Comparison of ENCODE assay signal across 8 cellular contexts in genomic region chr1:201480231-201481003, GRCh38.
DNase-seq lines count a peak whose midpoint lies in the region; ATAC-seq and TF ChIP-seq lines count a peak whose summit lies in the region.

No MANE protein-coding gene starts in this region.

- POLR2A ChIA-PET in HEK293T (lab: Yijun Ruan, JAX), result interaction anchor here (0.6 to 1.2 kb wide), 4 partner anchors 12 to 33 kb away, joined by 3 to 4 read pairs (median 4); partner anchors contain the start of gene PHLDA3

- no peaks in the 10 kb centered on the region for H3K27me3 ChIP-seq in brain microvascular endothelial cell (replicated peaks)

- H3K27ac ChIP-seq in brain microvascular endothelial cell, result peak overlapping the region; percentile 4

- ATAC-seq in HG03039 (IDR thresholded peaks at IDR 0.05; ENCODE audit: unreplicated experiment), result no peak

- CTCF ChIA-PET in HEK293T (lab: Yijun Ruan, JAX), result interaction anchor here (0.5 to 4.8 kb wide), 12 partner anchors 10 to 248 kb away, joined by 3 to 135 read pairs (median 6); no protein-coding TSS in a partner anchor

- in situ Hi-C loops in brain microvascular endothelial cell (cut with HindIII; ENCODE audit: low pct_ligation_motif_present, low sequenced_read_pairs), result no loop called here

- H3K36me3 ChIP-seq in brain microvascular endothelial cell (replicated peaks), result peaks cover 31% of the 10 kb centered on the region

- DNase-seq in GM03348 (ENCODE audit: low spot score), result peak; percentile 74
- peak; percentile 83 for DNase-seq in HEK293T (ENCODE audit: extremely low spot score)
- DNase-seq in NCI-H1105 treated with DMSO at 0.1 percent for 48 hours (lab: John Stamatoyannopoulos, UW), result peak; percentile 70
- peak; percentile 60 for DNase-seq in T-helper 22 cell (ENCODE audit: low read depth)
- DNase-seq in brain microvascular endothelial cell, result peak; percentile 78
- DNase-seq in iris pigment epithelial cell (ENCODE audit: low read depth), result peak; percentile 92
- DNase-seq in stimulated activated CD4-positive, alpha-beta T cell treated with anti-CD3 and anti-CD28 coated beads, Interleukin-15, amount 100 ng/mL, for 24 hours, result peak; percentile 85

- peak; percentile 44 for TF ChIP-seq CTCF in brain microvascular endothelial cell (IDR thresholded peaks at IDR 0.05; ENCODE audit: low read depth, low read length, missing control alignments)

- peak overlapping the region; percentile 40 for H3K4me3 ChIP-seq in brain microvascular endothelial cell (ENCODE audit: low read depth, low read length)

TF ChIP-seq in HEK293T, 16 proteins besides CTCF, POLR2A, EP300 and RAD21:
- no peak for TF ChIP-seq SUZ12 (IDR thresholded peaks at IDR 0.05)
- no peak for TF ChIP-seq ELF4 (IDR thresholded peaks at IDR 0.05)
- TF ChIP-seq HDGF (IDR thresholded peaks at IDR 0.05; ENCODE audit: borderline replicate concordance), result no peak
- TF ChIP-seq BHLHE40 (IDR thresholded peaks at IDR 0.05; ENCODE audit: borderline replicate concordance), result no peak
- no peak for TF ChIP-seq L3MBTL2 (conservative IDR thresholded peaks at IDR 0.05)
- TF ChIP-seq ARNT (IDR thresholded peaks at IDR 0.05), result no peak
- TF ChIP-seq PKNOX1 (IDR thresholded peaks at IDR 0.05), result no peak
- no peak for TF ChIP-seq ZNF384 (IDR thresholded peaks at IDR 0.05)
TF ChIP-seq in HEK293T: peak in this region for 0.
